ENCODE assay signal across 22 cellular contexts in the genomic region with DNA sequence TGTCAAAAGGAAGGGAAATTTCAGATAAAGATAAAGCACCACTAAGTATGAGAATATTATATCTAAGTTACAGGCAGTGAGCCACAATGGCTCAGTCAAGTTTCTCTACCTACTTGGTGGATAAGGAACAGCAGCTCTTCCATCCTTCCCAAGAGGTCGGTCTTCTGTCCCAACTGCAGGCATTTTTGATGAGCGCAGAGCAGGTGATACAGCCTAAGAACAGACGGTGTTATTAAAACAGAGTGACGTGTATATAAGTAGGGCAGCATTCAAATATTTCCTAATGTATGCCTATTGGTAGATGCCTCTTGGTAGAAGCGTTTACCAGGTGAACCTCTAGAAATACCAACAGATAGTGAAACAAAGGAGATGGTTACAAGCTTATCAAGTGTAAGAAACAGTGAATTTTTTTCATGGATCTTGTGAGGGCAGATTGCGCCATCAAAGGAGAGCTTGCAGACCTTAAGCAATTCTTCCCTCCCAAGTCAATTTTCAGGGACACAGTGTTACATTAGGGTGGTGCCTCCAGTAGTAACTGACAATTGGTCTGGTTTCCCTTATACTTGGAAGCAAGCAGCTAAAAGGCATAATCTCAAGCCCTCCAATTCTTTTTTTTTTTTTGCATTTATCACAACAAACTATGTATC.
DNase-seq lines count a peak whose midpoint lies in the region; ATAC-seq, FAIRE-seq and TF ChIP-seq lines count a peak whose summit lies in the region.
"Had no signal": no experiment of that assay in that cellular context is flagged by ENCODE, and none has a peak within 500 bp of the region (broad histone marks: within the 10 kb centered on the region; RNA-seq: fewer than 3 reads in every experiment).

No MANE protein-coding gene starts in this region.

- TF ChIP-seq EP300 in A549 (IDR thresholded peaks at IDR 0.05): no peak

- POLR2A ChIA-PET in A549 (lab: Yijun Ruan, JAX) (no interaction called here), HEK293 (lab: Yijun Ruan, JAX) (no interaction called here)

- TF ChIP-seq CTCF in A549 (IDR thresholded peaks at IDR 0.05): no peak
- TF ChIP-seq CTCF in HEK293 (tag by site-specific recombination; IDR thresholded peaks at IDR 0.05): no peak
- no peak for TF ChIP-seq CTCF in choroid plexus epithelial cell (conservative IDR thresholded peaks at IDR 0.05; ENCODE audit: low read depth, low read length)
- TF ChIP-seq CTCF in left lung (IDR thresholded peaks at IDR 0.05): no peak
- no peak for TF ChIP-seq CTCF in osteoblast (IDR thresholded peaks at IDR 0.05; ENCODE audit: extremely low read depth, low read depth, low read length)

- WGBS in A549 (ENCODE audit: missing lambda C conversion rate): 91% methylated on average over 6 of the region's 6 CpGs

- H3K27ac ChIP-seq in A549: no peak overlapping the region
- H3K27ac ChIP-seq in HEK293 (ENCODE audit: extremely low read depth, low read depth, low read length): no peak overlapping the region
- no peak overlapping the region for H3K27ac ChIP-seq in left lung
- no peak overlapping the region for H3K27ac ChIP-seq in osteoblast (ENCODE audit: low read depth, low read length)
- H3K27ac ChIP-seq: coronary artery, SK-N-MC had no signal

- peak in 1 of 2 experiments; percentile 18 for DNase-seq in A549 (ENCODE audit: low read depth in 1 of 2, low spot score in 1 of 2)
- peak; percentile 66 for DNase-seq in choroid plexus epithelial cell (ENCODE audit: low read depth)
- no peak for DNase-seq in left lung
- no peak for DNase-seq in activated CD8-positive, alpha-beta memory T cell treated with anti-CD3 and anti-CD28 coated beads, Interleukin-2, amount 50 U/mL, for 48 hours
- no peak for DNase-seq in NCI-H1417 treated with DMSO at 0.1 percent for 48 hours (lab: John Stamatoyannopoulos, UW)
- DNase-seq in osteoblast (ENCODE audit: insufficient read length, low spot score, missing footprints): no peak
- DNase-seq: activated B cell treated with CpG ODN at 0.5 μM for 24 hours; activated CD4-positive, alpha-beta memory T cell treated with anti-CD3 and anti-CD28 coated beads for 36 hours; activated T-cell treated with anti-CD3 and anti-CD28 coated beads, Interleukin-2, amount 50 U/mL, for 4 hours; endodermal cell; GF-D8; Kasumi-1; kidney; NCI-H2171 treated with DMSO at 0.1 percent for 48 hours; occipital lobe; stimulated activated CD4-positive, alpha-beta T cell treated with anti-CD3 and anti-CD28 coated beads, Interleukin-15, amount 100 ng/mL, for 24 hours had no signal

- no peak for ATAC-seq in A549
- peak; percentile 10 for ATAC-seq in left lung
- ATAC-seq in HG03457 (IDR thresholded peaks at IDR 0.05; ENCODE audit: unreplicated experiment): no peak
- ATAC-seq: activated T-cell treated with anti-CD3 and anti-CD28 coated beads, Interleukin-2, amount 50 U/mL, for 4 hours; GM12878; GM23338 had no signal

- H3K4me3 ChIP-seq in A549 (no peak overlapping the region), HEK293 (ENCODE audit: low read depth, low read length) (no peak overlapping the region), choroid plexus epithelial cell (ENCODE audit: low read depth, low read length) (no peak overlapping the region), left lung (no peak overlapping the region), osteoblast (ENCODE audit: insufficient read depth, low read length) (no peak overlapping the region)
- H3K4me3 ChIP-seq: coronary artery, GM12878, GM23338, SK-N-MC had no signal

- no peak for FAIRE-seq in A549 (lab: Jason Lieb, UNC)
- FAIRE-seq: kidney had no signal

- no peak for TF ChIP-seq POLR2A in A549 (IDR thresholded peaks at IDR 0.05; ENCODE audit: low read length)

- no peak for TF ChIP-seq RAD21 in A549 (conservative IDR thresholded peaks at IDR 0.05 in 1 of 2, IDR thresholded peaks at IDR 0.05 in 1 of 2)

- no peaks in the 10 kb centered on the region for H3K27me3 ChIP-seq in left lung
- H3K27me3 ChIP-seq in osteoblast (ENCODE audit: insufficient read depth, low read length): no peaks in the 10 kb centered on the region

- H3K4me2 ChIP-seq in A549 (no peak overlapping the region), osteoblast (ENCODE audit: insufficient read depth, low read length) (no peak overlapping the region)
- H3K4me2 ChIP-seq: GM23338 had no signal

- H2AFZ ChIP-seq in osteoblast (ENCODE audit: low read length): no peak overlapping the region
- H2AFZ ChIP-seq: GM23338 had no signal

- peaks cover 7% of the 10 kb centered on the region for H4K20me1 ChIP-seq in osteoblast (ENCODE audit: insufficient read depth, low read length)

- H3K9me3 ChIP-seq in A549 (no peaks in the 10 kb centered on the region), HEK293 (ENCODE audit: control insufficient read depth, insufficient read depth, low read depth, low read length) (no peaks in the 10 kb centered on the region), left lung (no peaks in the 10 kb centered on the region), osteoblast (ENCODE audit: low read depth, low read length) (no peaks in the 10 kb centered on the region)

- H3K4me1 ChIP-seq in A549 (0 out of 3 replicates have a peak, but pooled peaks cover 5% of the 10 kb centered on the region), HEK293 (ENCODE audit: control insufficient read depth, insufficient read depth, low read length) (peaks cover 14% of the 10 kb centered on the region), left lung (peaks cover 10 to 12% of the 10 kb centered on the region in 2 donors), osteoblast (ENCODE audit: insufficient read depth, low read length) (peaks cover 12% of the 10 kb centered on the region)

- H3K36me3 ChIP-seq in HEK293 (ENCODE audit: control insufficient read depth in 2 of 2, insufficient read depth in 1 of 2, low read length in 2 of 2) (peaks cover 6 to 38% of the 10 kb centered on the region in 2 experiments; a peak in 2 of 3 replicates), left lung (peaks cover 0 to 57% of the 10 kb centered on the region in 2 donors), osteoblast (ENCODE audit: insufficient read depth, low read length) (peaks cover 35% of the 10 kb centered on the region)

- H3K79me2 ChIP-seq in osteoblast (ENCODE audit: insufficient read depth, low read length): peaks cover 7% of the 10 kb centered on the region

- CTCF ChIA-PET in A549 (lab: Yijun Ruan, JAX): interaction anchor here (0.6 to 2.8 kb wide), 10 partner anchors 13 to 1387 kb away, joined by 3 to 9 read pairs (median 4); no protein-coding TSS in a partner anchor
- CTCF ChIA-PET in HEK293 (lab: Yijun Ruan, JAX): interaction anchor here (0.6 to 0.8 kb wide), 3 partner anchors 15 to 249 kb away, joined by 3 to 5 read pairs (median 4); no protein-coding TSS in a partner anchor

- intact Hi-C loops in left lung (cut with DNase I): no loop called here

TF ChIP-seq in A549, 52 proteins besides CTCF, POLR2A, EP300 and RAD21:
- TF ChIP-seq FOSB (CRISPR knock-in tag; IDR thresholded peaks at IDR 0.05) (no peak), CEBPB (IDR thresholded peaks at IDR 0.05) (peak; percentile 60 to 61; a peak in 3 of 4 replicates)

TF ChIP-seq in HEK293, 187 proteins besides CTCF, POLR2A, EP300 and RAD21:
- TF ChIP-seq ZFP37 (tag by site-specific recombination; IDR thresholded peaks at IDR 0.05): no peak
- TF ChIP-seq ZBTB17 (tag by site-specific recombination; IDR thresholded peaks at IDR 0.05): peak; percentile 91
